1 cellular context compared by ENCODE assay signal in the genomic region with DNA sequence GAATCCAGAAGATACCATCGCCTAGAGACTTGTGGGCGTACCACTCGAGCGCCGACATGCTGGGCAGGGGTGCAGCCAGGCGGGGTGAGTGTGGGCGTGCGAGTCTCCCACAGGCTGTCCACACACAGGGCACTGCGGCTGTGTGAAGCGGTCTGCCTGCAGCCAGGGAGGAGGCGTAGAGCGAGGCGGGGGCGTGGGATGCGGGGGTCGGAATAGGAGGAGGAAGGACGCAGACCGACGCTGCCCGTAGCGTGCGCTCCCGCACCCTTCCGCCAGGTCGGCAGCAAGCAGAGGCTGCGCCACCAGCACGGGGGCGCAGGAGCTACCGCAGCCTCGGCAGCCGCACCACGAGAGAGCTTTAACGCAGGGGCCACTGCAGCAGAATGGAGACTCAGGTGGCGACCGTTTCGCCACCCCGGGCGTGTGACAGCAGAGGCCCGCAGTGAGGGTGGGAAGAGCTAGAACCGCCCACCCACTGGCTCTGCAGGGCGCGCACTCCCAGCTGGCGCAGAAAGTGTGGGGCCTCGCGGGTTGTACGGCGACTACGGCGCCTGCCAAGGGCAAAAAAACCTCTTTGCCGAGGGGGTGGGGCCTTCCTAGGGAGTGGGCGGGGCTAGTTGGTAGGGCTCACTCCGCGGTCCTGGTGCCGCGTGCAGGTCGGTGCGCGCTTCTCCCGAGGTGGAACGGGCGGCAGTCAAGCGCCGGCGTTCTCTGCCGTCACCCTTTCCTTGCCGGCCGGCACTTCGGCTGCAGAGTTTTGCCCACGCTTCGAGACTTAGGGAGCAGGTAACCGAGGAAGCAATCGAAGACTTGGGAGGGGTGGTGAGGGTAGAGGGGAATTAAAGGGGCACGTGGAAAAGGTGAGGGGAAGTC.
A peak's percentile ranks its signal among the peaks of the same experiment; 100 is the strongest.
TF ChIP-seq lines count a peak whose summit lies in the region.

A gene (minus strand): TSS at position 537 of the 873 bp plus-strand sequence. CDS start 479 bp downstream, at position 58.
A gene with protein sequence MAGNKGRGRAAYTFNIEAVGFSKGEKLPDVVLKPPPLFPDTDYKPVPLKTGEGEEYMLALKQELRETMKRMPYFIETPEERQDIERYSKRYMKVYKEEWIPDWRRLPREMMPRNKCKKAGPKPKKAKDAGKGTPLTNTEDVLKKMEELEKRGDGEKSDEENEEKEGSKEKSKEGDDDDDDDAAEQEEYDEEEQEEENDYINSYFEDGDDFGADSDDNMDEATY (plus strand): TSS at position 630 of the 873 bp plus-strand sequence. CDS start 10,704 bp downstream, outside the sequence.

TF ChIP-seq in K562, 482 proteins besides CTCF, POLR2A, EP300 and RAD21 (continued from another document):
- TF ChIP-seq, protein P1, sequence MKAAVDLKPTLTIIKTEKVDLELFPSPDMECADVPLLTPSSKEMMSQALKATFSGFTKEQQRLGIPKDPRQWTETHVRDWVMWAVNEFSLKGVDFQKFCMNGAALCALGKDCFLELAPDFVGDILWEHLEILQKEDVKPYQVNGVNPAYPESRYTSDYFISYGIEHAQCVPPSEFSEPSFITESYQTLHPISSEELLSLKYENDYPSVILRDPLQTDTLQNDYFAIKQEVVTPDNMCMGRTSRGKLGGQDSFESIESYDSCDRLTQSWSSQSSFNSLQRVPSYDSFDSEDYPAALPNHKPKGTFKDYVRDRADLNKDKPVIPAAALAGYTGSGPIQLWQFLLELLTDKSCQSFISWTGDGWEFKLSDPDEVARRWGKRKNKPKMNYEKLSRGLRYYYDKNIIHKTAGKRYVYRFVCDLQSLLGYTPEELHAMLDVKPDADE (conservative IDR thresholded peaks at IDR 0.05; ENCODE audit: control insufficient read depth, low read depth, low read length), result 0 out of 2 replicates have a peak, but pooled peaks have one; percentile 80
- TF ChIP-seq, protein P2, sequence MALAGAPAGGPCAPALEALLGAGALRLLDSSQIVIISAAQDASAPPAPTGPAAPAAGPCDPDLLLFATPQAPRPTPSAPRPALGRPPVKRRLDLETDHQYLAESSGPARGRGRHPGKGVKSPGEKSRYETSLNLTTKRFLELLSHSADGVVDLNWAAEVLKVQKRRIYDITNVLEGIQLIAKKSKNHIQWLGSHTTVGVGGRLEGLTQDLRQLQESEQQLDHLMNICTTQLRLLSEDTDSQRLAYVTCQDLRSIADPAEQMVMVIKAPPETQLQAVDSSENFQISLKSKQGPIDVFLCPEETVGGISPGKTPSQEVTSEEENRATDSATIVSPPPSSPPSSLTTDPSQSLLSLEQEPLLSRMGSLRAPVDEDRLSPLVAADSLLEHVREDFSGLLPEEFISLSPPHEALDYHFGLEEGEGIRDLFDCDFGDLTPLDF (CRISPR knock-in tag; IDR thresholded peaks at IDR 0.05), result 0 out of 2 replicates have a peak, but pooled peaks have one; percentile 52
- TF ChIP-seq, protein P3, sequence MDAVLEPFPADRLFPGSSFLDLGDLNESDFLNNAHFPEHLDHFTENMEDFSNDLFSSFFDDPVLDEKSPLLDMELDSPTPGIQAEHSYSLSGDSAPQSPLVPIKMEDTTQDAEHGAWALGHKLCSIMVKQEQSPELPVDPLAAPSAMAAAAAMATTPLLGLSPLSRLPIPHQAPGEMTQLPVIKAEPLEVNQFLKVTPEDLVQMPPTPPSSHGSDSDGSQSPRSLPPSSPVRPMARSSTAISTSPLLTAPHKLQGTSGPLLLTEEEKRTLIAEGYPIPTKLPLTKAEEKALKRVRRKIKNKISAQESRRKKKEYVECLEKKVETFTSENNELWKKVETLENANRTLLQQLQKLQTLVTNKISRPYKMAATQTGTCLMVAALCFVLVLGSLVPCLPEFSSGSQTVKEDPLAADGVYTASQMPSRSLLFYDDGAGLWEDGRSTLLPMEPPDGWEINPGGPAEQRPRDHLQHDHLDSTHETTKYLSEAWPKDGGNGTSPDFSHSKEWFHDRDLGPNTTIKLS (IDR thresholded peaks at IDR 0.05; ENCODE audit: borderline replicate concordance, low read depth), result peak; percentile 40; the same call in 1 of the 2 replicates
- TF ChIP-seq CBFB (CRISPR knock-in tag; IDR thresholded peaks at IDR 0.05), result no peak
- TF ChIP-seq HMG20B (CRISPR knock-in tag; IDR thresholded peaks at IDR 0.05), result no peak
- TF ChIP-seq MAZ (CRISPR knock-in tag; conservative IDR thresholded peaks at IDR 0.05 in 1 of 2, IDR thresholded peaks at IDR 0.05 in 1 of 2), result peak; percentile 85 to 91
- 0 out of 2 replicates have a peak, but pooled peaks have one; percentile 30 for TF ChIP-seq LARP7 (IDR thresholded peaks at IDR 0.05)
- no peak for TF ChIP-seq GATA2 (CRISPR knock-in tag; IDR thresholded peaks at IDR 0.05)
- peak; percentile 46 for TF ChIP-seq CC2D1A (IDR thresholded peaks at IDR 0.05)
- TF ChIP-seq CXXC5 (CRISPR knock-in tag; IDR thresholded peaks at IDR 0.05), result peak; percentile 91
- no peak for TF ChIP-seq MEF2D (tag; conservative IDR thresholded peaks at IDR 0.05; ENCODE audit: low read depth)
- TF ChIP-seq TCFL5 (CRISPR knock-in tag; conservative IDR thresholded peaks at IDR 0.05), result no peak
- TF ChIP-seq MYNN (IDR thresholded peaks at IDR 0.05), result peak; percentile 64
- no peak for TF ChIP-seq MYNN (CRISPR knock-in tag; IDR thresholded peaks at IDR 0.05)
- TF ChIP-seq ZNF324 (CRISPR knock-in tag; IDR thresholded peaks at IDR 0.05), result 0 out of 2 replicates have a peak, but pooled peaks have one; percentile 5
- no peak for TF ChIP-seq HEY1 (CRISPR knock-in tag; IDR thresholded peaks at IDR 0.05; ENCODE audit: borderline replicate concordance)
- TF ChIP-seq ZNF174 (CRISPR knock-in tag; IDR thresholded peaks at IDR 0.05), result 0 out of 2 replicates have a peak, but pooled peaks have one; percentile 8
- peak; percentile 56; the same call in 1 of the 2 replicates for TF ChIP-seq DIDO1 (tag; IDR thresholded peaks at IDR 0.05; ENCODE audit: low read depth)
- no peak for TF ChIP-seq GABPB2 (CRISPR knock-in tag; conservative IDR thresholded peaks at IDR 0.05)
- TF ChIP-seq CEBPG (CRISPR knock-in tag; IDR thresholded peaks at IDR 0.05), result 0 out of 2 replicates have a peak, but pooled peaks have one; percentile 34
- TF ChIP-seq CEBPG (tag; conservative IDR thresholded peaks at IDR 0.05 in 1 of 2, IDR thresholded peaks at IDR 0.05 in 1 of 2), result no peak
- no peak for TF ChIP-seq ZNF436 (CRISPR knock-in tag; IDR thresholded peaks at IDR 0.05)
- peak; percentile 67 for TF ChIP-seq GABPB1 (CRISPR knock-in tag; IDR thresholded peaks at IDR 0.05)
- TF ChIP-seq, protein P4, sequence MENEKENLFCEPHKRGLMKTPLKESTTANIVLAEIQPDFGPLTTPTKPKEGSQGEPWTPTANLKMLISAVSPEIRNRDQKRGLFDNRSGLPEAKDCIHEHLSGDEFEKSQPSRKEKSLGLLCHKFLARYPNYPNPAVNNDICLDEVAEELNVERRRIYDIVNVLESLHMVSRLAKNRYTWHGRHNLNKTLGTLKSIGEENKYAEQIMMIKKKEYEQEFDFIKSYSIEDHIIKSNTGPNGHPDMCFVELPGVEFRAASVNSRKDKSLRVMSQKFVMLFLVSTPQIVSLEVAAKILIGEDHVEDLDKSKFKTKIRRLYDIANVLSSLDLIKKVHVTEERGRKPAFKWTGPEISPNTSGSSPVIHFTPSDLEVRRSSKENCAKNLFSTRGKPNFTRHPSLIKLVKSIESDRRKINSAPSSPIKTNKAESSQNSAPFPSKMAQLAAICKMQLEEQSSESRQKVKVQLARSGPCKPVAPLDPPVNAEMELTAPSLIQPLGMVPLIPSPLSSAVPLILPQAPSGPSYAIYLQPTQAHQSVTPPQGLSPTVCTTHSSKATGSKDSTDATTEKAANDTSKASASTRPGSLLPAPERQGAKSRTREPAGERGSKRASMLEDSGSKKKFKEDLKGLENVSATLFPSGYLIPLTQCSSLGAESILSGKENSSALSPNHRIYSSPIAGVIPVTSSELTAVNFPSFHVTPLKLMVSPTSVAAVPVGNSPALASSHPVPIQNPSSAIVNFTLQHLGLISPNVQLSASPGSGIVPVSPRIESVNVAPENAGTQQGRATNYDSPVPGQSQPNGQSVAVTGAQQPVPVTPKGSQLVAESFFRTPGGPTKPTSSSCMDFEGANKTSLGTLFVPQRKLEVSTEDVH (IDR thresholded peaks at IDR 0.05; ENCODE audit: low read depth, partially characterized antibody), result no peak
- TF ChIP-seq YY1 (IDR thresholded peaks at IDR 0.05; ENCODE audit: borderline replicate concordance in 1 of 3, control insufficient read depth in 1 of 3, extremely low read depth in 1 of 3, insufficient read depth in 3 of 3, insufficient read length in 1 of 3, insufficient replicate concordance in 2 of 3, low read depth in 1 of 3, low read length in 2 of 3), result peak in 2 of 3 experiments; percentile 42 to 53
- no peak for TF ChIP-seq MECOM (CRISPR knock-in tag; IDR thresholded peaks at IDR 0.05)
- TF ChIP-seq HDAC6 (IDR thresholded peaks at IDR 0.05; ENCODE audit: low read depth, low read length), result no peak; the same call in 1 of the 2 replicates
- TF ChIP-seq FOXJ2 (tag; IDR thresholded peaks at IDR 0.05), result no peak
- TF ChIP-seq, protein P5, sequence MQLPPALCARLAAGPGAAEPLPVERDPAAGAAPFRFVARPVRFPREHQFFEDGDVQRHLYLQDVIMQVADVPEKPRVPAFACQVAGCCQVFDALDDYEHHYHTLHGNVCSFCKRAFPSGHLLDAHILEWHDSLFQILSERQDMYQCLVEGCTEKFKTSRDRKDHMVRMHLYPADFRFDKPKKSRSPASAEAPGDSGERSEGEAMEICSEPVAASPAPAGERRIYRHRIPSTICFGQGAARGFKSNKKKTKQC (CRISPR knock-in tag; IDR thresholded peaks at IDR 0.05), result peak; percentile 64
- peak; percentile 58; the same call in 1 of the 2 replicates for TF ChIP-seq ZNF766 (CRISPR knock-in tag; conservative IDR thresholded peaks at IDR 0.05)
- peak; percentile 19 for TF ChIP-seq KAT2B (IDR thresholded peaks at IDR 0.05; ENCODE audit: low read depth, low read length)
- TF ChIP-seq POLR2G (IDR thresholded peaks at IDR 0.05; ENCODE audit: low read depth, low read length), result peak; percentile 95
- TF ChIP-seq, protein P6, sequence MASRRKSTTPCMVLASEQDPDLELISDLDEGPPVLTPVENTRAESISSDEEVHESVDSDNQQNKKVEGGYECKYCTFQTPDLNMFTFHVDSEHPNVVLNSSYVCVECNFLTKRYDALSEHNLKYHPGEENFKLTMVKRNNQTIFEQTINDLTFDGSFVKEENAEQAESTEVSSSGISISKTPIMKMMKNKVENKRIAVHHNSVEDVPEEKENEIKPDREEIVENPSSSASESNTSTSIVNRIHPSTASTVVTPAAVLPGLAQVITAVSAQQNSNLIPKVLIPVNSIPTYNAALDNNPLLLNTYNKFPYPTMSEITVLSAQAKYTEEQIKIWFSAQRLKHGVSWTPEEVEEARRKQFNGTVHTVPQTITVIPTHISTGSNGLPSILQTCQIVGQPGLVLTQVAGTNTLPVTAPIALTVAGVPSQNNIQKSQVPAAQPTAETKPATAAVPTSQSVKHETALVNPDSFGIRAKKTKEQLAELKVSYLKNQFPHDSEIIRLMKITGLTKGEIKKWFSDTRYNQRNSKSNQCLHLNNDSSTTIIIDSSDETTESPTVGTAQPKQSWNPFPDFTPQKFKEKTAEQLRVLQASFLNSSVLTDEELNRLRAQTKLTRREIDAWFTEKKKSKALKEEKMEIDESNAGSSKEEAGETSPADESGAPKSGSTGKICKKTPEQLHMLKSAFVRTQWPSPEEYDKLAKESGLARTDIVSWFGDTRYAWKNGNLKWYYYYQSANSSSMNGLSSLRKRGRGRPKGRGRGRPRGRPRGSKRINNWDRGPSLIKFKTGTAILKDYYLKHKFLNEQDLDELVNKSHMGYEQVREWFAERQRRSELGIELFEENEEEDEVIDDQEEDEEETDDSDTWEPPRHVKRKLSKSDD (conservative IDR thresholded peaks at IDR 0.05; ENCODE audit: low read length), result no peak
- peak; percentile 26 for TF ChIP-seq RBM22 (IDR thresholded peaks at IDR 0.05; ENCODE audit: low read depth, low read length, poor library complexity, severe bottlenecking)
- TF ChIP-seq, protein P7, sequence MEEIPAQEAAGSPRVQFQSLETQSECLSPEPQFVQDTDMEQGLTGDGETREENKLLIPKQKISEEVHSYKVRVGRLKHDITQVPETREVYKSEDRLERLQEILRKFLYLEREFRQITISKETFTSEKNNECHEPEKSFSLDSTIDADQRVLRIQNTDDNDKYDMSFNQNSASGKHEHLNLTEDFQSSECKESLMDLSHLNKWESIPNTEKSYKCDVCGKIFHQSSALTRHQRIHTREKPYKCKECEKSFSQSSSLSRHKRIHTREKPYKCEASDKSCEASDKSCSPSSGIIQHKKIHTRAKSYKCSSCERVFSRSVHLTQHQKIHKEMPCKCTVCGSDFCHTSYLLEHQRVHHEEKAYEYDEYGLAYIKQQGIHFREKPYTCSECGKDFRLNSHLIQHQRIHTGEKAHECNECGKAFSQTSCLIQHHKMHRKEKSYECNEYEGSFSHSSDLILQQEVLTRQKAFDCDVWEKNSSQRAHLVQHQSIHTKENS (CRISPR knock-in tag; IDR thresholded peaks at IDR 0.05), result no peak
- TF ChIP-seq KHSRP (IDR thresholded peaks at IDR 0.05), result no peak
- TF ChIP-seq, protein P8, sequence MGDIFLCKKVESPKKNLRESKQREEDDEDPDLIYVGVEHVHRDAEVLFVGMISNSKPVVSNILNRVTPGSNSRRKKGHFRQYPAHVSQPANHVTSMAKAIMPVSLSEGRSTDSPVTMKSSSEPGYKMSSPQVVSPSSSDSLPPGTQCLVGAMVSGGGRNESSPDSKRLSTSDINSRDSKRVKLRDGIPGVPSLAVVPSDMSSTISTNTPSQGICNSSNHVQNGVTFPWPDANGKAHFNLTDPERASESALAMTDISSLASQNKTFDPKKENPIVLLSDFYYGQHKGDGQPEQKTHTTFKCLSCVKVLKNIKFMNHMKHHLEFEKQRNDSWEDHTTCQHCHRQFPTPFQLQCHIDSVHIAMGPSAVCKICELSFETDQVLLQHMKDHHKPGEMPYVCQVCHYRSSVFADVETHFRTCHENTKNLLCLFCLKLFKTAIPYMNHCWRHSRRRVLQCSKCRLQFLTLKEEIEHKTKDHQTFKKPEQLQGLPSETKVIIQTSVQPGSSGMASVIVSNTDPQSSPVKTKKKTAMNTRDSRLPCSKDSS (IDR thresholded peaks at IDR 0.05; ENCODE audit: low read depth, partially characterized antibody), result no peak
- peak; percentile 19; the same call in 1 of the 2 replicates for TF ChIP-seq ZKSCAN1 (IDR thresholded peaks at IDR 0.05; ENCODE audit: low read depth, low read length)
- no peak for TF ChIP-seq SMARCB1 (IDR thresholded peaks at IDR 0.05; ENCODE audit: insufficient read length, low read depth)
- no peak for TF ChIP-seq MYBL2 (IDR thresholded peaks at IDR 0.05; ENCODE audit: low read depth)
- TF ChIP-seq MYBL2 (CRISPR knock-in tag; IDR thresholded peaks at IDR 0.05; ENCODE audit: borderline replicate concordance), result no peak
- TF ChIP-seq SIX5 (IDR thresholded peaks at IDR 0.05; ENCODE audit: borderline replicate concordance in 1 of 2, insufficient read depth in 1 of 2, low read depth in 1 of 2, low read length in 2 of 2), result no peak
- TF ChIP-seq, protein P9, sequence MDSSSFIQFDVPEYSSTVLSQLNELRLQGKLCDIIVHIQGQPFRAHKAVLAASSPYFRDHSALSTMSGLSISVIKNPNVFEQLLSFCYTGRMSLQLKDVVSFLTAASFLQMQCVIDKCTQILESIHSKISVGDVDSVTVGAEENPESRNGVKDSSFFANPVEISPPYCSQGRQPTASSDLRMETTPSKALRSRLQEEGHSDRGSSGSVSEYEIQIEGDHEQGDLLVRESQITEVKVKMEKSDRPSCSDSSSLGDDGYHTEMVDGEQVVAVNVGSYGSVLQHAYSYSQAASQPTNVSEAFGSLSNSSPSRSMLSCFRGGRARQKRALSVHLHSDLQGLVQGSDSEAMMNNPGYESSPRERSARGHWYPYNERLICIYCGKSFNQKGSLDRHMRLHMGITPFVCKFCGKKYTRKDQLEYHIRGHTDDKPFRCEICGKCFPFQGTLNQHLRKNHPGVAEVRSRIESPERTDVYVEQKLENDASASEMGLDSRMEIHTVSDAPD (CRISPR knock-in tag; IDR thresholded peaks at IDR 0.05), result no peak
